ENCODE assay signal across 1 cellular context in genomic region chr3:159620281-159620680, GRCh38.
TF ChIP-seq lines count a peak whose summit lies in the region.

No MANE protein-coding gene starts in this region.

TF ChIP-seq in IMR-90, 13 proteins besides CTCF, POLR2A, EP300 and RAD21 (continued from another document):
- TF ChIP-seq ELK1 (IDR thresholded peaks at IDR 0.05; ENCODE audit: borderline replicate concordance, low read depth, low read length) = no peak
- TF ChIP-seq CHD1 (IDR thresholded peaks at IDR 0.05; ENCODE audit: low read depth, low read length) = no peak
- no peak for TF ChIP-seq NFE2L2 (IDR thresholded peaks at IDR 0.05; ENCODE audit: low read depth, low read length)
- TF ChIP-seq FOS (IDR thresholded peaks at IDR 0.05; ENCODE audit: low read depth, low read length) = no peak
- TF ChIP-seq RFX5 (IDR thresholded peaks at IDR 0.05; ENCODE audit: low read depth, low read length) = no peak
